In the genomic region with DNA sequence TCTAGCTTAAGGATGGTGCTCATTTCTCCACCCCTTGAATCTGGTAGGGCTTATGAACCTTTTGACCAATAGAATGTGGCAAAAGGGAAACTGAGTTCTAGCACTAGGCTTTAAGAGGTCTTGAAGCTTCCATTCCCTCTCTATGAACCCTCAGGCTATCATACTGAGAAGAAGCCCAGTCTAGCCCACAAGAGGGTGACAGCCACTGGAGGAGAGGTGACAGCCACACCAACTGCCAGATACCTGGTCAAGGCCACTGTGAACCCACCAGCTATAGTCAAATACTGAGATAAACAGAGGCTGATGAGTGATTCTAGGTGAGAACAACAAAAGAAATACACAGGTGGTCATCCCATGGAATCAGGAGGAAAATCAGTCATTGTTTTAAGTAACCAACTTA, we compare ENCODE assay signal across 23 cellular contexts. TPM values are rescaled to one million over a fixed set of nuclear protein-coding genes. Genes with fewer than 3 reads are reported as not detected.
DNase-seq lines count a peak whose midpoint lies in the region; ATAC-seq and TF ChIP-seq lines count a peak whose summit lies in the region.
"Had no signal": no experiment of that assay in that cellular context is flagged by ENCODE, and none has a peak within 500 bp of the region (broad histone marks: within the 10 kb centered on the region; RNA-seq: fewer than 3 reads in every experiment).

No MANE protein-coding gene starts in this region.

- H3K36me3 ChIP-seq in MM.1S (replicated peaks; ENCODE audit: insufficient read depth, low read length) (no peaks in the 10 kb centered on the region), esophagus muscularis mucosa (no peaks in the 10 kb centered on the region)
- H3K36me3 ChIP-seq: BE2C, BLaER1 had no signal

- peaks cover 21% of the 10 kb centered on the region for H3K4me1 ChIP-seq in MM.1S (ENCODE audit: low read length)
- no peaks in the 10 kb centered on the region for H3K4me1 ChIP-seq in esophagus muscularis mucosa
- H3K4me1 ChIP-seq: BE2C, BLaER1 had no signal

- H3K9me3 Mint-ChIP-seq in HFFc6: no peaks in the 10 kb centered on the region
- peaks cover 0 to 2% of the 10 kb centered on the region in 2 donors for H3K9me3 Mint-ChIP-seq in stimulated activated naive B cell treated with anti-CD40 and anti-IgM and Interleukin-4, amounts not matched to agents 10 μg/mL and 1 μg/mL and 100 μg/mL, for 72 hours

- no peaks in the 10 kb centered on the region for H3K9me2 ChIP-seq in MM.1S (replicated peaks; ENCODE audit: insufficient read depth, low read length)

- peak overlapping the region; percentile 18 for H3K4me2 ChIP-seq in MM.1S (ENCODE audit: low read depth, low read length)
- H3K4me2 ChIP-seq: BLaER1 had no signal

- H3K36me3 Mint-ChIP-seq in HFFc6 (ENCODE audit: low read depth): no peaks in the 10 kb centered on the region
- H3K36me3 Mint-ChIP-seq in stimulated activated naive B cell treated with anti-CD40 and anti-IgM and Interleukin-4, amounts not matched to agents 10 μg/mL and 1 μg/mL and 100 μg/mL, for 72 hours: no peaks in the 10 kb centered on the region
- H3K36me3 Mint-ChIP-seq: CD14-positive monocyte; CD4-positive, alpha-beta memory T cell; CD4-positive, CD25-positive, alpha-beta regulatory T cell; CD8-positive, alpha-beta memory T cell had no signal

- intact Hi-C loops in esophagus muscularis mucosa (cut with DNase I): no loop called here

- H3K4me1 Mint-ChIP-seq in HFFc6 (ENCODE audit: low read depth): peaks cover 28% of the 10 kb centered on the region
- no peaks in the 10 kb centered on the region for H3K4me1 Mint-ChIP-seq in stimulated activated naive B cell treated with anti-CD40 and anti-IgM and Interleukin-4, amounts not matched to agents 10 μg/mL and 1 μg/mL and 100 μg/mL, for 72 hours
- H3K4me1 Mint-ChIP-seq: CD14-positive monocyte; CD4-positive, alpha-beta memory T cell; CD4-positive, CD25-positive, alpha-beta regulatory T cell; CD8-positive, alpha-beta memory T cell had no signal

- TF ChIP-seq EP300 in esophagus muscularis mucosa (IDR thresholded peaks at IDR 0.05): no peak

- H3K27ac Mint-ChIP-seq in HFFc6: no peak overlapping the region
- no peak overlapping the region for H3K27ac Mint-ChIP-seq in stimulated activated naive B cell treated with anti-CD40 and anti-IgM and Interleukin-4, amounts not matched to agents 10 μg/mL and 1 μg/mL and 100 μg/mL, for 72 hours
- H3K27ac Mint-ChIP-seq: CD14-positive monocyte; CD4-positive, alpha-beta memory T cell; CD4-positive, CD25-positive, alpha-beta regulatory T cell; CD8-positive, alpha-beta memory T cell had no signal

- no peaks in the 10 kb centered on the region for H4K20me1 ChIP-seq in MM.1S (ENCODE audit: insufficient read depth, low read length)
- H4K20me1 ChIP-seq: BLaER1 had no signal

- no peak overlapping the region for H2AFZ ChIP-seq in MM.1S (ENCODE audit: low read length)

- H3K4me3 ChIP-seq in MM.1S (ENCODE audit: low read length) (no peak overlapping the region), esophagus muscularis mucosa (no peak overlapping the region)
- H3K4me3 ChIP-seq: BLaER1 had no signal

- DNase-seq in HFFc6: no peak
- DNase-seq in MM.1S: peak; percentile 20
- DNase-seq in esophagus muscularis mucosa (ENCODE audit: extremely low spot score): peak; percentile 78
- no peak for DNase-seq in HEK293T (ENCODE audit: extremely low spot score)
- DNase-seq in stimulated activated naive B cell treated with anti-CD40 and anti-IgM and Interleukin-4, amounts not matched to agents 10 μg/mL and 1 μg/mL and 100 μg/mL, for 72 hours: no peak
- no peak for DNase-seq in erythroblast (lab: John Stamatoyannopoulos, UW)
- DNase-seq: 8988T; ACHN; BE2C; C1 segment of cervical spinal cord; CD4-positive, alpha-beta memory T cell; CD4-positive, CD25-positive, alpha-beta regulatory T cell; CD8-positive, alpha-beta memory T cell; COR-L47; DMS 273 treated with DMSO at 0.1 percent for 48 hours; DMS153; DMS53; DMS79; DND-41; GF-D8 had no signal

- H3K27me3 ChIP-seq in MM.1S (replicated peaks; ENCODE audit: insufficient read depth, low read length): no peaks in the 10 kb centered on the region
- H3K27me3 ChIP-seq in esophagus muscularis mucosa: no peaks in the 10 kb centered on the region
- H3K27me3 ChIP-seq: BE2C, BLaER1 had no signal

- POLR2A ChIA-PET in HEK293T (lab: Yijun Ruan, JAX): no interaction called here

- H3K4me3 Mint-ChIP-seq in HFFc6: peak overlapping the region; percentile 25; the same call in 1 of the 2 replicates
- H3K4me3 Mint-ChIP-seq in stimulated activated naive B cell treated with anti-CD40 and anti-IgM and Interleukin-4, amounts not matched to agents 10 μg/mL and 1 μg/mL and 100 μg/mL, for 72 hours: no peak overlapping the region
- H3K4me3 Mint-ChIP-seq: CD14-positive monocyte; CD4-positive, alpha-beta memory T cell; CD4-positive, CD25-positive, alpha-beta regulatory T cell; CD8-positive, alpha-beta memory T cell had no signal

- no peak overlapping the region; the same call in 1 of the 2 replicates for H3K27ac ChIP-seq in MM.1S (ENCODE audit: low read length)
- H3K27ac ChIP-seq in esophagus muscularis mucosa (replicated peaks in 1 of 4): no peak overlapping the region
- H3K27ac ChIP-seq: BLaER1 had no signal

- CTCF ChIA-PET in HEK293T (lab: Yijun Ruan, JAX): no interaction called here

- H3K9me3 ChIP-seq in MM.1S (replicated peaks; ENCODE audit: insufficient read depth, low read length) (no peaks in the 10 kb centered on the region), esophagus muscularis mucosa (no peaks in the 10 kb centered on the region)
- H3K9me3 ChIP-seq: BE2C, BLaER1 had no signal

- TF ChIP-seq POLR2A in esophagus muscularis mucosa (IDR thresholded peaks at IDR 0.05; ENCODE audit: low read depth) (no peak), erythroblast (IDR thresholded peaks at IDR 0.05; ENCODE audit: low read length) (no peak)

- no peak for ATAC-seq in stimulated activated naive B cell treated with anti-CD40 and anti-IgM and Interleukin-4, amounts not matched to agents 10 μg/mL and 1 μg/mL and 100 μg/mL, for 72 hours (replicated peaks)
- no peak for ATAC-seq in GM21717 (IDR thresholded peaks at IDR 0.05; ENCODE audit: unreplicated experiment)

- no peak for TF ChIP-seq CTCF in HFFc6 (IDR thresholded peaks at IDR 0.05)
- TF ChIP-seq CTCF in MM.1S (IDR thresholded peaks at IDR 0.05; ENCODE audit: low read length): no peak; the same call in 1 of the 2 replicates
- no peak for TF ChIP-seq CTCF in esophagus muscularis mucosa (IDR thresholded peaks at IDR 0.05)

- peaks cover 4% of the 10 kb centered on the region; the same call in 1 of the 2 replicates for H3K27me3 Mint-ChIP-seq in HFFc6 (ENCODE audit: insufficient read depth)
- peaks cover 3 to 8% of the 10 kb centered on the region in 2 donors for H3K27me3 Mint-ChIP-seq in stimulated activated naive B cell treated with anti-CD40 and anti-IgM and Interleukin-4, amounts not matched to agents 10 μg/mL and 1 μg/mL and 100 μg/mL, for 72 hours
- H3K27me3 Mint-ChIP-seq: CD4-positive, alpha-beta memory T cell; CD4-positive, CD25-positive, alpha-beta regulatory T cell; CD8-positive, alpha-beta memory T cell had no signal

- H3F3A ChIP-seq in MM.1S (ENCODE audit: insufficient read depth, low read length): peaks cover 6% of the 10 kb centered on the region; the same call in 1 of the 2 replicates

- no peak overlapping the region for H3K9ac ChIP-seq in MM.1S (ENCODE audit: low read length)
- H3K9ac ChIP-seq: BLaER1 had no signal

- no peaks in the 10 kb centered on the region for H3K79me2 ChIP-seq in MM.1S (ENCODE audit: low read length)

TF ChIP-seq in HEK293T, 16 proteins besides CTCF, POLR2A, EP300 and RAD21:
- TF ChIP-seq L3MBTL2 (conservative IDR thresholded peaks at IDR 0.05) (no peak), ELF4 (IDR thresholded peaks at IDR 0.05) (no peak), SP1 (IDR thresholded peaks at IDR 0.05) (no peak), FOXM1 (IDR thresholded peaks at IDR 0.05; ENCODE audit: borderline replicate concordance) (no peak), LEF1 (IDR thresholded peaks at IDR 0.05; ENCODE audit: borderline replicate concordance) (no peak), ARNT (IDR thresholded peaks at IDR 0.05) (no peak), SUZ12 (IDR thresholded peaks at IDR 0.05) (no peak), ZNF384 (IDR thresholded peaks at IDR 0.05) (no peak), NFRKB (IDR thresholded peaks at IDR 0.05) (no peak), HDGF (IDR thresholded peaks at IDR 0.05; ENCODE audit: borderline replicate concordance) (no peak), FOXA1 (IDR thresholded peaks at IDR 0.05) (no peak), TARDBP (IDR thresholded peaks at IDR 0.05) (no peak), FOXK2 (IDR thresholded peaks at IDR 0.05) (no peak), CTBP1 (IDR thresholded peaks at IDR 0.05; ENCODE audit: borderline replicate concordance) (no peak), BHLHE40 (IDR thresholded peaks at IDR 0.05; ENCODE audit: borderline replicate concordance) (no peak)
- TF ChIP-seq, protein P1, sequence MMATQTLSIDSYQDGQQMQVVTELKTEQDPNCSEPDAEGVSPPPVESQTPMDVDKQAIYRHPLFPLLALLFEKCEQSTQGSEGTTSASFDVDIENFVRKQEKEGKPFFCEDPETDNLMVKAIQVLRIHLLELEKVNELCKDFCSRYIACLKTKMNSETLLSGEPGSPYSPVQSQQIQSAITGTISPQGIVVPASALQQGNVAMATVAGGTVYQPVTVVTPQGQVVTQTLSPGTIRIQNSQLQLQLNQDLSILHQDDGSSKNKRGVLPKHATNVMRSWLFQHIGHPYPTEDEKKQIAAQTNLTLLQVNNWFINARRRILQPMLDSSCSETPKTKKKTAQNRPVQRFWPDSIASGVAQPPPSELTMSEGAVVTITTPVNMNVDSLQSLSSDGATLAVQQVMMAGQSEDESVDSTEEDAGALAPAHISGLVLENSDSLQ (IDR thresholded peaks at IDR 0.05): no peak

RNA-seq across cellular contexts. Expression of gene NCKAP5, which starts 37.6 kb away (rescaled TPM):
- 1 to 10 TPM in 4 of 6 experiments, under 1 TPM in 2; 0.31 to 4.0 (median 3.1) TPM for total RNA-seq in HFFc6 (2021; fragmentation: NEBNext Ultra II Directional; extraction: Animal tissue kit (Norgen Biotek cat#: 25700))
- total RNA-seq in esophagus muscularis mucosa: 1 to 10 TPM in 2 of 4 donors, under 1 TPM in 2; 0.33 to 1.8 (median 1.0) TPM
- total RNA-seq: CD4-positive, alpha-beta memory T cell; CD4-positive, CD25-positive, alpha-beta regulatory T cell; CD8-positive, alpha-beta memory T cell had no signal

Comparison
In these comparisons a context has a peak if more than half of its experiments do, and no peak if none do; other contexts are left out.
1. DNase-seq: peak in MM.1S (single experiment) and esophagus muscularis mucosa (single experiment); none in HFFc6 (single experiment), HEK293T (single experiment), stimulated activated naive B cell treated with anti-CD40 and anti-IgM and Interleukin-4, amounts not matched to agents 10 μg/mL and 1 μg/mL and 100 μg/mL, for 72 hours (single experiment) and erythroblast (0 of 2).